13 cellular contexts compared by ENCODE assay signal in the genomic region with DNA sequence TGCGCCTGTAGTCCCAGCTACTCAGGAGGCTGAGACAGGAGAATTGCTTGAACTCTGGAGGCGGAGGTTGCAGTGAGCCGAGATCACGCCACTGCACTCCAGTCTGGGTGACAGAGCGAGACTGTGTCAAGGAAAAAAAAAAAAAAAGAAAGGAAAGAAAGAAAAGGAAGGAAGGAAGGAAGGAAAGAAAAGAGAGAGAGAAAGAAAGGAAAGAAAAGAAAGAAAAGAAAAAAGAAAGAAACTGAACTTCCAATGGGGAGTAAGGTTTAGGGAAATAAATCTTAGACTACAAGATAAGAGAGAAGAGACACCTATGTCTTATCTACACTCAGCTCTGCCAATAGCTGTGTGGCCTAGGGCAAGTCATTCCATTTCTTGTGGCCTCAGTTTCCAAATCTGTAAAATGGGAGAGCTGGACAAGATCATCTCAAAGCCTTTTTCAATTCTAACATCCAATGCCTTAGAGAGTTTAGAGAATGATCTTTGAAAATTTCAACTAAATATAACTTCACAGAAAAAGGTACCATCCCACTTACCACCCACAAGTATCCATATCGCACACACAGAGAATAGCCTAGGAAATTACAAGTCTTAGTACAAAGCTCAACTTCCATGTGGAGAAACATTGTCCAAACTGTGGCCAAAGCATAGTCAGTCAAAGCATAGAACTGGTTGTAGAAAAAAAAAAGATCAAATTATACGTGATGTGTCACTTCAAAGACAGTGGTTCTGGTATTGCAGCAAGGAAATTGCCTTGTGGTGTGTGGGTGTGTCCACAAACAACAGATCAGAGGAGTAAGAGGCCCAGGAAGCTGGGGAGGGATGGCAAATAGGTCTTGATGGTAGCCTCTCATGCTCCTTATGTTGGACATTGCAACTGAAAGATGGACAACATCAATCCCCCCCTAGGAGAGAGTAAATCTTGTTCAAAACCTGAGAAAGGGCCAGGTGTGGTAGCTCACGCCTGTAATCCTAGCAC. TPM values are rescaled to one million over a fixed set of nuclear protein-coding genes. Genes with fewer than 3 reads are reported as not detected.
DNase-seq lines count a peak whose midpoint lies in the region; ATAC-seq and TF ChIP-seq lines count a peak whose summit lies in the region.
"Had no signal": no experiment of that assay in that cellular context is flagged by ENCODE, and none has a peak within 500 bp of the region (broad histone marks: within the 10 kb centered on the region; RNA-seq: fewer than 3 reads in every experiment).

No MANE protein-coding gene starts in this region.

- no peak overlapping the region for H4K8ac ChIP-seq in mesenchymal stem cell (ENCODE audit: low read length)

- no peaks in the 10 kb centered on the region for H4K20me1 ChIP-seq in MM.1S (ENCODE audit: insufficient read depth, low read length)

- H3K79me1 ChIP-seq in mesenchymal stem cell (replicated peaks; ENCODE audit: low read length, poor library complexity, severe bottlenecking): no peaks in the 10 kb centered on the region

- no peak overlapping the region for H4K91ac ChIP-seq in mesenchymal stem cell (ENCODE audit: low read length)

- H3K4me2 ChIP-seq in MM.1S (ENCODE audit: low read depth, low read length) (no peak overlapping the region), mesenchymal stem cell (ENCODE audit: low read length, poor library complexity, severe bottlenecking) (no peak overlapping the region)

- no peaks in the 10 kb centered on the region for H3K36me3 Mint-ChIP-seq in natural killer cell treated with Interleukin-12 subunit alpha and Interleukin-12 subunit beta and Interleukin-15 and Interleukin-18, amount 100 ng/mL, for 72 hours
- H3K36me3 Mint-ChIP-seq: WTC11 had no signal

- H3K79me2 ChIP-seq in MM.1S (ENCODE audit: low read length): no peaks in the 10 kb centered on the region

- no peak overlapping the region for H2AFZ ChIP-seq in MM.1S (ENCODE audit: low read length)
- no peak overlapping the region for H2AFZ ChIP-seq in mesenchymal stem cell (ENCODE audit: low read depth, low read length)

- H3K9me2 ChIP-seq in MM.1S (replicated peaks; ENCODE audit: insufficient read depth, low read length): no peaks in the 10 kb centered on the region

- no peaks in the 10 kb centered on the region for H3F3A ChIP-seq in MM.1S (ENCODE audit: insufficient read depth, low read length)

- ATAC-seq in natural killer cell treated with Interleukin-12 subunit alpha and Interleukin-12 subunit beta and Interleukin-15 and Interleukin-18, amount 100 ng/mL, for 72 hours: peak in 1 of 2 donors; percentile 67
- ATAC-seq: WTC11 had no signal

- no peaks in the 10 kb centered on the region for H3K36me3 ChIP-seq in adipocyte (ENCODE audit: control insufficient read depth, insufficient read depth, low read length, severe bottlenecking)
- no peaks in the 10 kb centered on the region for H3K36me3 ChIP-seq in MM.1S (replicated peaks; ENCODE audit: insufficient read depth, low read length)
- no peaks in the 10 kb centered on the region for H3K36me3 ChIP-seq in mesenchymal stem cell (ENCODE audit: control insufficient read depth in 1 of 2, insufficient read depth in 2 of 2, low read depth in 1 of 2, low read length in 2 of 2)

- H2BK5ac ChIP-seq in mesenchymal stem cell (ENCODE audit: low read depth, low read length, poor library complexity, severe bottlenecking): no peak overlapping the region

- no peak overlapping the region for H2BK15ac ChIP-seq in mesenchymal stem cell (ENCODE audit: low read depth, poor library complexity, severe bottlenecking)

- H3K4me1 ChIP-seq in adipocyte (ENCODE audit: control insufficient read depth, insufficient read depth, low read length) (peaks cover 21% of the 10 kb centered on the region), MM.1S (ENCODE audit: low read length) (no peaks in the 10 kb centered on the region), mesenchymal stem cell (ENCODE audit: control insufficient read depth, insufficient read depth, low read depth, low read length) (peaks cover 12% of the 10 kb centered on the region)

- H3K4ac ChIP-seq in mesenchymal stem cell (ENCODE audit: low read depth in 1 of 2, low read length in 2 of 2): no peak overlapping the region

- H2BK120ac ChIP-seq in mesenchymal stem cell (ENCODE audit: low read depth, low read length): no peak overlapping the region

- no peaks in the 10 kb centered on the region for H3K27me3 Mint-ChIP-seq in natural killer cell treated with Interleukin-12 subunit alpha and Interleukin-12 subunit beta and Interleukin-15 and Interleukin-18, amount 100 ng/mL, for 72 hours

- H2AK5ac ChIP-seq in mesenchymal stem cell (ENCODE audit: low read length, severe bottlenecking): no peak overlapping the region

- H3K9ac ChIP-seq in adipocyte (ENCODE audit: low read length) (no peak overlapping the region), MM.1S (ENCODE audit: low read length) (no peak overlapping the region), mesenchymal stem cell (ENCODE audit: low read length) (no peak overlapping the region)

- H3K23ac ChIP-seq in mesenchymal stem cell (ENCODE audit: low read length in 2 of 2): no peak overlapping the region

- DNase-seq in SIG-M5 treated with dmso at 0.1 percent for 504 hours (lab: John Stamatoyannopoulos, UW; ENCODE audit: unreplicated experiment) (peak; percentile 48), SIG-M5 (lab: John Stamatoyannopoulos, UW) (no peak), MV-4-11 (lab: John Stamatoyannopoulos, UW) (peak; percentile 81), adipocyte (ENCODE audit: low read depth) (peak; percentile 19), MM.1S (no peak), mesenchymal stem cell (no peak)
- DNase-seq in natural killer cell treated with Interleukin-12 subunit alpha and Interleukin-12 subunit beta and Interleukin-15 and Interleukin-18, amount 100 ng/mL, for 72 hours (ENCODE audit: low spot score): no peak
- DNase-seq in stimulated activated CD4-positive, alpha-beta T cell treated with anti-CD3 and anti-CD28 coated beads, Interleukin-12 subunit alpha, Interleukin-12 subunit beta, amount 100 ng/mL, for 4 hours: no peak
- DNase-seq: 8988T, amniotic stem cell, NCI-H2171 treated with DMSO at 0.1 percent for 48 hours had no signal

- 93% methylated on average over 8 of the region's 8 CpGs for whole genome bisulfite sequencing in mesenchymal stem cell

- H2BK12ac ChIP-seq in mesenchymal stem cell (ENCODE audit: low read length in 2 of 2): no peak overlapping the region

- H3K4me3 ChIP-seq in adipocyte (ENCODE audit: low read length) (no peak overlapping the region), MM.1S (ENCODE audit: low read length) (no peak overlapping the region), mesenchymal stem cell (ENCODE audit: insufficient read depth in 1 of 2, low read depth in 1 of 2, low read length in 2 of 2) (no peak overlapping the region)

- H3K4me3 Mint-ChIP-seq in natural killer cell treated with Interleukin-12 subunit alpha and Interleukin-12 subunit beta and Interleukin-15 and Interleukin-18, amount 100 ng/mL, for 72 hours: peak overlapping the region; percentile 46
- H3K4me3 Mint-ChIP-seq: neural crest cell, WTC11 had no signal

- no peaks in the 10 kb centered on the region for H3K9me3 ChIP-seq in adipocyte (ENCODE audit: control insufficient read depth, low read length)
- no peaks in the 10 kb centered on the region for H3K9me3 ChIP-seq in MM.1S (replicated peaks; ENCODE audit: insufficient read depth, low read length)
- no peaks in the 10 kb centered on the region for H3K9me3 ChIP-seq in mesenchymal stem cell (ENCODE audit: control insufficient read depth, low read length)

- no peak overlapping the region for H3K27ac ChIP-seq in MM.1S (ENCODE audit: low read length)
- no peak overlapping the region for H3K27ac ChIP-seq in mesenchymal stem cell (ENCODE audit: low read length, poor library complexity, severe bottlenecking)

- no peak for TF ChIP-seq CTCF in MM.1S (IDR thresholded peaks at IDR 0.05; ENCODE audit: low read length)

- H3K4me1 Mint-ChIP-seq in natural killer cell treated with Interleukin-12 subunit alpha and Interleukin-12 subunit beta and Interleukin-15 and Interleukin-18, amount 100 ng/mL, for 72 hours (ENCODE audit: low read depth in 2 of 2): peaks cover 10 to 12% of the 10 kb centered on the region in 2 donors
- H3K4me1 Mint-ChIP-seq: neural crest cell had no signal

- H3K9me3 Mint-ChIP-seq in natural killer cell treated with Interleukin-12 subunit alpha and Interleukin-12 subunit beta and Interleukin-15 and Interleukin-18, amount 100 ng/mL, for 72 hours: no peaks in the 10 kb centered on the region
- H3K9me3 Mint-ChIP-seq: neural crest cell had no signal

- peak overlapping the region; percentile 11 to 39 for H3K27ac Mint-ChIP-seq in natural killer cell treated with Interleukin-12 subunit alpha and Interleukin-12 subunit beta and Interleukin-15 and Interleukin-18, amount 100 ng/mL, for 72 hours
- H3K27ac Mint-ChIP-seq: WTC11 had no signal

- H3K18ac ChIP-seq in mesenchymal stem cell (ENCODE audit: low read depth in 1 of 2, low read length in 2 of 2): no peak overlapping the region

- H3K27me3 ChIP-seq in adipocyte (replicated peaks; ENCODE audit: control insufficient read depth, insufficient read depth, low read length) (no peaks in the 10 kb centered on the region), MM.1S (replicated peaks; ENCODE audit: insufficient read depth, low read length) (no peaks in the 10 kb centered on the region), mesenchymal stem cell (ENCODE audit: control insufficient read depth in 1 of 2, insufficient read depth in 1 of 2, low read length in 2 of 2) (peaks cover 0 to 3% of the 10 kb centered on the region in 2 experiments)

- no peak overlapping the region for H3K14ac ChIP-seq in mesenchymal stem cell (ENCODE audit: low read length in 2 of 2)

RNA-seq across cellular contexts. Expression of a gene that starts 42.4 kb away (rescaled TPM):
- total RNA-seq in natural killer cell treated with Interleukin-12 subunit alpha and Interleukin-12 subunit beta and Interleukin-15 and Interleukin-18, amount 100 ng/mL, for 72 hours: under 1 TPM; 0.21 to 0.36 TPM
- polyA plus RNA-seq in mesenchymal stem cell (2013, experiment 1 of 2): not detected
- polyA plus RNA-seq in mesenchymal stem cell (2013, experiment 2 of 2): not detected
- total RNA-seq: neural crest cell had no signal

Comparison
In these comparisons a context has a peak if more than half of its experiments do, and no peak if none do; other contexts are left out.
1. DNase-seq: peak in SIG-M5 treated with dmso at 0.1 percent for 504 hours (single experiment), MV-4-11 (single experiment) and adipocyte (single experiment); none in SIG-M5 (single experiment), natural killer cell treated with Interleukin-12 subunit alpha and Interleukin-12 subunit beta and Interleukin-15 and Interleukin-18, amount 100 ng/mL, for 72 hours (single experiment), MM.1S (single experiment), mesenchymal stem cell (single experiment) and stimulated activated CD4-positive, alpha-beta T cell treated with anti-CD3 and anti-CD28 coated beads, Interleukin-12 subunit alpha, Interleukin-12 subunit beta, amount 100 ng/mL, for 4 hours (single experiment).